In genomic region chr19:48354332-48354992, GRCh38 we compare ENCODE assay signal across 1 cellular context.
A peak's percentile ranks its signal among the peaks of the same experiment; 100 is the strongest.
TF ChIP-seq lines count a peak whose summit lies in the region.

No MANE protein-coding gene starts in this region.

TF ChIP-seq in HepG2, 621 proteins besides CTCF, POLR2A, EP300 and RAD21 (continued from another document and continues in another):
- TF ChIP-seq ZNF12 (CRISPR knock-in tag; IDR thresholded peaks at IDR 0.05) = no peak
- no peak for TF ChIP-seq PRMT3 (CRISPR knock-in tag; IDR thresholded peaks at IDR 0.05; ENCODE audit: borderline replicate concordance, low read depth)
- TF ChIP-seq HOXA3 (CRISPR knock-in tag; IDR thresholded peaks at IDR 0.05) = peak; percentile 67; the same call in 1 of the 2 replicates
- no peak for TF ChIP-seq TRAFD1 (CRISPR knock-in tag; IDR thresholded peaks at IDR 0.05; ENCODE audit: borderline replicate concordance)
- TF ChIP-seq NR2F2 (IDR thresholded peaks at IDR 0.05; ENCODE audit: borderline replicate concordance, low read depth) = peak; percentile 99
- peak; percentile 89 for TF ChIP-seq RERE (CRISPR knock-in tag; IDR thresholded peaks at IDR 0.05; ENCODE audit: low read depth)
- no peak for TF ChIP-seq THAP8 (CRISPR knock-in tag; IDR thresholded peaks at IDR 0.05; ENCODE audit: borderline replicate concordance)
- peak; percentile 95 for TF ChIP-seq HMG20A (CRISPR knock-in tag; IDR thresholded peaks at IDR 0.05; ENCODE audit: borderline replicate concordance)
- TF ChIP-seq ZNF616 (CRISPR knock-in tag; IDR thresholded peaks at IDR 0.05; ENCODE audit: low read depth) = no peak
- no peak for TF ChIP-seq ZNF615 (CRISPR knock-in tag; IDR thresholded peaks at IDR 0.05; ENCODE audit: borderline replicate concordance)
- TF ChIP-seq NCOA2 (CRISPR knock-in tag; IDR thresholded peaks at IDR 0.05) = peak; percentile 96
- TF ChIP-seq ZNF773 (CRISPR knock-in tag; IDR thresholded peaks at IDR 0.05; ENCODE audit: borderline replicate concordance) = no peak
- TF ChIP-seq FOXA1 (IDR thresholded peaks at IDR 0.05) = peak; percentile 68
- peak; percentile 94 for TF ChIP-seq FOXA1 (CRISPR knock-in tag; IDR thresholded peaks at IDR 0.05)
- TF ChIP-seq ZMYM2 (CRISPR knock-in tag; IDR thresholded peaks at IDR 0.05) = peak; percentile 98; the same call in 1 of the 2 replicates
- no peak for TF ChIP-seq ZNF326 (CRISPR knock-in tag; IDR thresholded peaks at IDR 0.05; ENCODE audit: borderline replicate concordance)
- TF ChIP-seq ZNF430 (CRISPR knock-in tag; IDR thresholded peaks at IDR 0.05) = peak; percentile 86
- peak; percentile 70 for TF ChIP-seq HNF4A (CRISPR knock-in tag; IDR thresholded peaks at IDR 0.05)
- no peak for TF ChIP-seq TOE1 (CRISPR knock-in tag; IDR thresholded peaks at IDR 0.05)
- no peak for TF ChIP-seq ZNF597 (CRISPR knock-in tag; IDR thresholded peaks at IDR 0.05)
- TF ChIP-seq MLX (CRISPR knock-in tag; IDR thresholded peaks at IDR 0.05) = peak; percentile 87
- no peak for TF ChIP-seq ZNF496 (CRISPR knock-in tag; IDR thresholded peaks at IDR 0.05; ENCODE audit: insufficient replicate concordance)
- no peak for TF ChIP-seq MAF1 (CRISPR knock-in tag; IDR thresholded peaks at IDR 0.05; ENCODE audit: borderline replicate concordance)
- TF ChIP-seq ZFYVE20 (CRISPR knock-in tag; IDR thresholded peaks at IDR 0.05; ENCODE audit: borderline replicate concordance, low read depth) = no peak
- no peak for TF ChIP-seq ZNF253 (CRISPR knock-in tag; IDR thresholded peaks at IDR 0.05; ENCODE audit: borderline replicate concordance)
- peak; percentile 59; the same call in 1 of the 2 replicates for TF ChIP-seq TFAP4 (IDR thresholded peaks at IDR 0.05; ENCODE audit: borderline replicate concordance, low read depth)
- peak; percentile 90 for TF ChIP-seq DPF2 (CRISPR knock-in tag; IDR thresholded peaks at IDR 0.05; ENCODE audit: borderline replicate concordance, low read depth)
- TF ChIP-seq ZNF704 (CRISPR knock-in tag; IDR thresholded peaks at IDR 0.05; ENCODE audit: borderline replicate concordance) = no peak
- no peak for TF ChIP-seq ATAD3A (CRISPR knock-in tag; IDR thresholded peaks at IDR 0.05)
- no peak; the same call in 1 of the 2 replicates for TF ChIP-seq THAP9 (CRISPR knock-in tag; IDR thresholded peaks at IDR 0.05; ENCODE audit: borderline replicate concordance)
- no peak for TF ChIP-seq ZBTB33 (CRISPR knock-in tag; IDR thresholded peaks at IDR 0.05)
- TF ChIP-seq SOX13 (IDR thresholded peaks at IDR 0.05) = peak; percentile 93
- TF ChIP-seq SOX13 (CRISPR knock-in tag; conservative IDR thresholded peaks at IDR 0.05 in 1 of 2, IDR thresholded peaks at IDR 0.05 in 1 of 2) = peak in 1 of 2 experiments; percentile 96; a peak in 2 of 4 replicates
- TF ChIP-seq RNF2 (conservative IDR thresholded peaks at IDR 0.05; ENCODE audit: low read depth) = no peak
- TF ChIP-seq DNMT1 (CRISPR knock-in tag; IDR thresholded peaks at IDR 0.05) = no peak
- TF ChIP-seq DZIP1 (CRISPR knock-in tag; IDR thresholded peaks at IDR 0.05) = no peak
- no peak for TF ChIP-seq U2AF1 (optimal IDR thresholded peaks at IDR 0.05; ENCODE audit: low read depth, low read length)
- TF ChIP-seq ZNF414 (CRISPR knock-in tag; IDR thresholded peaks at IDR 0.05) = peak; percentile 72; the same call in 1 of the 2 replicates
